Comparison of ENCODE assay signal across 8 cellular contexts in the genomic region with DNA sequence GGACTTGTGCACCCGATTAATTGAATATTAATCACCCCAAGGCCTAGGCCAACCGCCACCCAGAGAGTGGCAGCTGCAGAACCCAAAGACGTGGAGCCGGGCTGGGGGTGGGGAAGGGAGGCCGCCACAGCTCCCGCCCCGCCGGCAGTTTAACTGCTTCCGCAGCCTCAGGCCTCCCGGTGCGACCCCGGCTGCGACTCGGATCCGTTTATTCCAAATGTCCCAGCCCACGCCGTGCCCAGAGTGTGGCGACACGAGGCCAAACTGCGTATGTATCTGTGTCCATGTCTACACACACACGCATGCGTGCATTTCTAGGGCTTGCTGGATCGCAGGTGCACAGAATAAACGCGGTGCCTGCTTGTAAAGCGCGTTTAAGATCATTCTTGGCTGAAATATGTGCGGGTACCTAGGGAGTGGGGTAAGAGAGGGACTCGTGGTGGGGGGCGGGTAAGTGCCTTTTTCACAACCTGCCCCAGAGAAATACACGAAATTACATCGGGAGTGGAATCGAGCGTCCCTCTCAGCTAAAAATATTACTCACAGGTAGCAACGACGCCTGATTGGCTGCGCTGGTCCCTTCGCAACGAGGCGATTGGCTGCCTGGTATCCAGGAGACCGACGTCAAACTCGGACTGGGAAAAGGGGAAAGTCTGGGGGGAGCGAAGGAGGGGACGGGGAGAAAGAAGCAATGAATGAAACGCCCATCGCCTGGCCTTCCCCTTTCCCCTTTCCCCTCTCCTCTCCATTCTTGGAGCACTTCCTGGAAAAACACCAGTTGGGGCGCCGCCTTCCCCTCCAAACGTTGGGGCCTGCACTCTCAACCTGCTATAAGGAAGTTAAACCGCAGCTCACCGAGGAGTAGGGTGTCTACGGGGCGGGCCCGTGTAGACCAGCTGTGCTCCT. TPM values are rescaled to one million over a fixed set of nuclear protein-coding genes. Genes with fewer than 3 reads are reported as not detected.
A peak's percentile ranks its signal among the peaks of the same experiment; 100 is the strongest.
DNase-seq lines count a peak whose midpoint lies in the region; ATAC-seq and TF ChIP-seq lines count a peak whose summit lies in the region.

No MANE protein-coding gene starts in this region.

- TF ChIP-seq POLR2A in GM18951 (IDR thresholded peaks at IDR 0.05; ENCODE audit: extremely low read depth, insufficient read depth, insufficient read length) = peak; percentile 46

- peaks cover 3% of the 10 kb centered on the region; the same call in 1 of the 2 replicates for H3K9me3 ChIP-seq in AG04450 (ENCODE audit: control insufficient read depth, insufficient read depth, low read length)
- no peaks in the 10 kb centered on the region for H3K9me3 ChIP-seq in smooth muscle cell (replicated peaks; ENCODE audit: low read depth)

- intact Hi-C loops in activated B cell treated with CpG ODN at 0.5 μM for 24 hours (cut with micrococcal nuclease) = loop anchor here (1.0 to 5.0 kb wide), 10 partner anchors 18 to 393 kb away; a partner anchor contains a TSS

- ATAC-seq in HG03196 (IDR thresholded peaks at IDR 0.05; ENCODE audit: unreplicated experiment) (peak; percentile 34), activated B cell treated with CpG ODN at 0.5 μM for 24 hours (ENCODE audit: low read depth) (peak; percentile 41)

- peaks cover 38% of the 10 kb centered on the region for H3K79me2 ChIP-seq in smooth muscle cell (ENCODE audit: low read depth)

- no peaks in the 10 kb centered on the region for H3K27me3 Mint-ChIP-seq in activated B cell treated with CpG ODN at 0.5 μM for 24 hours

- H3F3A ChIP-seq in smooth muscle cell (ENCODE audit: low read depth) = peaks cover 14% of the 10 kb centered on the region

- in situ Hi-C loops in GM18951 (cut with MboI; ENCODE audit: low sequenced_read_pairs, unreplicated experiment) = no loop called here

- H3K9me3 Mint-ChIP-seq in activated B cell treated with CpG ODN at 0.5 μM for 24 hours = no peaks in the 10 kb centered on the region

- H3K27ac ChIP-seq in AG04450 (ENCODE audit: low read depth, low read length) = peak overlapping the region; percentile 95
- H3K27ac ChIP-seq in caudate nucleus (ENCODE audit: low read depth, low read length) = peak overlapping the region; percentile 100
- H3K27ac ChIP-seq in smooth muscle cell (ENCODE audit: low read depth) = peak overlapping the region; percentile 97

- peak overlapping the region; percentile 98 for H3K4me2 ChIP-seq in smooth muscle cell

- H3K4me3 ChIP-seq in AG04450 (ENCODE audit: low read depth, low read length) = peak overlapping the region; percentile 72
- peak overlapping the region; percentile 98 for H3K4me3 ChIP-seq in smooth muscle cell

- peak overlapping the region; percentile 98 for H3K4me3 Mint-ChIP-seq in activated B cell treated with CpG ODN at 0.5 μM for 24 hours

- POLR2A ChIA-PET in AG04450 (lab: Yijun Ruan, JAX) (interaction anchor here (0.5 to 3.2 kb wide), 20 partner anchors 10 to 324 kb away, joined by 3 to 85 read pairs (median 8); no protein-coding TSS in a partner anchor), activated B cell treated with CpG ODN at 0.5 μM for 24 hours (lab: Charles Lee) (interaction anchor here (0.5 to 5.8 kb wide), 35 partner anchors 9 to 1079 kb away, joined by 3 to 205 read pairs (median 7); a partner anchor contains a TSS)

- H3K36me3 Mint-ChIP-seq in activated B cell treated with CpG ODN at 0.5 μM for 24 hours (ENCODE audit: low read depth) = peaks cover 25% of the 10 kb centered on the region

- H3K36me3 ChIP-seq in smooth muscle cell (ENCODE audit: low read depth) = no peaks in the 10 kb centered on the region

- H3K9ac ChIP-seq in smooth muscle cell (ENCODE audit: low read depth) = peak overlapping the region; percentile 88

- H3K27me3 ChIP-seq in AG04450 (ENCODE audit: control insufficient read depth, insufficient read depth, low read length) (peaks cover 2% of the 10 kb centered on the region), smooth muscle cell (ENCODE audit: low read depth) (no peaks in the 10 kb centered on the region)

- H2AFZ ChIP-seq in smooth muscle cell (ENCODE audit: low read depth) = peak overlapping the region; percentile 68

- peak overlapping the region; percentile 100 for H3K27ac Mint-ChIP-seq in activated B cell treated with CpG ODN at 0.5 μM for 24 hours

- CTCF ChIA-PET in AG04450 (lab: Charles Lee) (interaction anchor here (0.9 to 1.8 kb wide), 4 partner anchors 15 to 89 kb away, joined by 3 to 5 read pairs (median 4); no protein-coding TSS in a partner anchor), activated B cell treated with CpG ODN at 0.5 μM for 24 hours (lab: Charles Lee) (interaction anchor here (0.6 to 1.5 kb wide), 3 partner anchors 14 to 90 kb away, joined by 3 to 4 read pairs (median 3); no protein-coding TSS in a partner anchor)

- peak; percentile 70 for DNase-seq in AG04450 (ENCODE audit: low read depth, low spot score)
- peak; percentile 98 for DNase-seq in NCI-H345 (lab: John Stamatoyannopoulos, UW)
- peak; percentile 75 for DNase-seq in activated B cell treated with CpG ODN at 0.5 μM for 24 hours
- DNase-seq in caudate nucleus (lab: John Stamatoyannopoulos, UW) = peak; percentile 82 to 99 (median 94)
- DNase-seq in inferior parietal cortex (ENCODE audit: extremely low spot score) = peak; percentile 98
- peak; percentile 78 for DNase-seq in smooth muscle cell (lab: John Stamatoyannopoulos, UW; ENCODE audit: unreplicated experiment)

- H3K4me1 Mint-ChIP-seq in activated B cell treated with CpG ODN at 0.5 μM for 24 hours = peaks cover 52% of the 10 kb centered on the region

- peaks cover 23% of the 10 kb centered on the region for H3K4me1 ChIP-seq in smooth muscle cell (ENCODE audit: low read depth)

- TF ChIP-seq CTCF in AG04450 (IDR thresholded peaks at IDR 0.05; ENCODE audit: low read depth, low read length) (no peak), activated B cell treated with CpG ODN at 0.5 μM for 24 hours (IDR thresholded peaks at IDR 0.05) (no peak), smooth muscle cell (IDR thresholded peaks at IDR 0.05; ENCODE audit: borderline replicate concordance, insufficient read depth, poor library complexity, severe bottlenecking) (no peak)

- H4K20me1 ChIP-seq in smooth muscle cell (ENCODE audit: low read depth) = peaks cover 35% of the 10 kb centered on the region

- under 1% methylated on average over 53 of the region's 55 CpGs for WGBS in smooth muscle cell (ENCODE audit: low lambda C conversion rate)

RNA-seq across cellular contexts. Expression of a gene that starts 1.0 kb away (rescaled TPM):
- polyA plus RNA-seq in AG04450 (2011; rRNA removed) = 18.3 and 20.3 TPM in 2 replicates
- 31.2 and 44.4 TPM in 2 replicates for polyA minus RNA-seq in AG04450 (2011; rRNA and poly(A)+ RNA removed)
- 18.8 and 20.4 TPM in 2 replicates for total RNA-seq in activated B cell treated with CpG ODN at 0.5 μM for 24 hours
- 39.8 and 46.8 TPM in 2 replicates for total RNA-seq in smooth muscle cell
- polyA plus RNA-seq in smooth muscle cell = 29.1 and 29.3 TPM in 2 replicates

RNA-seq across cellular contexts. Expression of a gene that starts 31.8 kb away (rescaled TPM):
- 0.07 and 0.10 TPM in 2 replicates for polyA plus RNA-seq in AG04450 (2011; rRNA removed)
- 0.22 and 0.28 TPM in 2 replicates for polyA minus RNA-seq in AG04450 (2011; rRNA and poly(A)+ RNA removed)
- total RNA-seq in activated B cell treated with CpG ODN at 0.5 μM for 24 hours = not detected in 2 replicates
- total RNA-seq in smooth muscle cell = not detected in 2 replicates
- polyA plus RNA-seq in smooth muscle cell = not detected in 2 replicates

Comparison
In these comparisons a context has a peak if more than half of its experiments do, and no peak if none do; other contexts are left out.
1. Peak in every context shown above with its lines: DNase-seq, ATAC-seq, H3K4me3 ChIP-seq and H3K27ac ChIP-seq.